4 cellular contexts compared by ENCODE assay signal in the genomic region with DNA sequence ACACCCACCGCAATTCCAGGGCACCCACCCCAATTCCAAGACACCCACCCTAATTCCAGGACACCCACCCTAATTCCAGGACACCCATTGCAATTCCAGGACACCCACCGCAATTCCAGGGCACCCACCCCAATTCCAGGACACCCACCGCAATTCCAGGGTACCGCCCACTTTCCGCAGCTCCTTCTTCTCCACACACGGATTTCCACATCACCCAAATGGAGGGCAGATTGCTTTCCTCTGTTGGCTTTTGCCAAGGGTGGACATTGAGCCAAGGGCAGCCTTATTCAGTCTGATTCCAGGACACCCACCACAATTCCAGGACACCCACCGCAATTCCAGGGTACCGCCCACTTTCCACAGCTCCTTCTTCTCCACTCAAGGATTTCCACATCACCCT. TPM values are rescaled to one million over a fixed set of nuclear protein-coding genes. Genes with fewer than 3 reads are reported as not detected.
"Had no signal": no experiment of that assay in that cellular context is flagged by ENCODE, and none has a peak within 500 bp of the region (broad histone marks: within the 10 kb centered on the region; RNA-seq: fewer than 3 reads in every experiment).

No MANE protein-coding gene starts in this region.

RNA-seq across cellular contexts. Expression of a gene that starts 25.6 kb away (rescaled TPM):
- total RNA-seq: HT1080 had no signal
- polyA plus RNA-seq: IgD-negative memory B cell, K562 had no signal

RNA-seq across cellular contexts. Expression of a gene that starts 56.6 kb away (rescaled TPM):
- total RNA-seq: HT1080, IMR-90 had no signal
- polyA plus RNA-seq: IgD-negative memory B cell, IMR-90, K562 had no signal
